In the genomic region with DNA sequence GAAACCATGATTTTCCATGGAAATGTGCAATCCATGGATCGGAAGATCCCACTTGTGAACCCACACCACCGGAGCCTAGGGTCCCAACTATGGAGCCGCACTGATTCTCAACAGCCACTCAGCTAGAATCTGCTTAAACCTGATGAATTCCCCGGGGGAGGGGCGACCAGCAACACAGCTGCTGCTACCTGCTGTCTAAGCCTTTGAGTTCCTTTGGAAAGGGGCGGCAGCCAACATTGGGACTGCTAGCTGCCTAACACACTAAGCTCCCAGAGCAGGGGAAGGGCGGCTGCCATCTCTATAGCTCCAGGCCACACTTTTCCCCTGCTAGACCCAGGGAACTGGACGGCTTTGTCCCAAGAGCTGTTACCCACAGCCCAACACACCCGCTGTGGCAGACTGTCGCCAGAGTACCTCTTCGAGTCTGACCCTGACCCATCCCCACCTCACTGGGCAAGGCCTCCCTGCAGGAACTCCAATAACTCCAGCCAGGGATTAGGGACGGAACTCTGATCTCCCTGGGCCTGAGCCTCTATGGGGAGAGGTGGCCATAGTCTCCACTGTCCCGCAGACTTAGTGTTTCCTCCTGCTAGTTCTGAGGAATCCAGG, we compare ENCODE assay signal across 29 cellular contexts.
"Had no signal": no experiment of that assay in that cellular context is flagged by ENCODE, and none has a peak within 500 bp of the region (broad histone marks: within the 10 kb centered on the region; RNA-seq: fewer than 3 reads in every experiment).

No MANE protein-coding gene starts in this region.

- DNase-seq: activated CD4-positive, alpha-beta memory T cell treated with anti-CD3 and anti-CD28 coated beads, Interleukin-2, amount 10 ng/mL, durations not matched to agents 7 days and 5 days; activated CD4-positive, alpha-beta T cell treated with anti-CD3 and anti-CD28 coated beads for 1 hour; activated CD4-positive, alpha-beta T cell treated with anti-CD3 and anti-CD28 coated beads, Interleukin-2, amount 10 ng/mL, durations not matched to agents 7 days and 5 days; activated CD8-positive, alpha-beta memory T cell treated with anti-CD3 and anti-CD28 coated beads, Interleukin-2, amount 50 U/mL, for 48 hours; activated gamma-delta T cell; activated naive CD4-positive, alpha-beta T cell treated with anti-CD3 and anti-CD28 coated beads, Interleukin-2, amount 10 ng/mL, durations not matched to agents 7 days and 5 days; activated naive CD8-positive, alpha-beta T cell treated with anti-CD3 and anti-CD28 coated beads, Interleukin-2, amount 10 ng/mL, durations not matched to agents 7 days and 5 days; activated T-cell treated with anti-CD3 and anti-CD28 coated beads, Interleukin-2, amount 50 U/mL, for 24 hours; brain microvascular endothelial cell; endodermal cell; foreskin keratinocyte; mammary epithelial cell; naive B cell; nephron progenitor cell; nucleus accumbens; sigmoid colon; small intestine; stimulated activated CD4-positive, alpha-beta T cell treated with anti-CD3 and anti-CD28 coated beads, Interleukin-4, amount 100 ng/mL, for 24 hours; stomach; T-helper 17 cell; T1000; thyroid gland had no signal

- FAIRE-seq: astrocyte, islet of Langerhans, small intestine had no signal

- H3K27ac ChIP-seq: brain microvascular endothelial cell, foreskin keratinocyte, parathyroid adenoma, psoas muscle, sigmoid colon, stomach, thyroid gland, upper lobe of left lung, vagina had no signal

- H3K36me3 ChIP-seq: brain microvascular endothelial cell, sigmoid colon, stomach, thyroid gland, upper lobe of left lung, vagina had no signal

- ATAC-seq: esophagus mucosa, foreskin keratinocyte, psoas muscle, T-helper 17 cell had no signal

- H3K79me2 ChIP-seq: parathyroid adenoma had no signal

- H3K9me3 ChIP-seq: psoas muscle, sigmoid colon, stomach, thyroid gland, upper lobe of left lung, vagina had no signal

- H3K4me1 ChIP-seq: foreskin keratinocyte, parathyroid adenoma, psoas muscle, sigmoid colon, stomach, thyroid gland, upper lobe of left lung, vagina had no signal

- H3K27me3 ChIP-seq: brain microvascular endothelial cell, foreskin keratinocyte, sigmoid colon, stomach, thyroid gland, upper lobe of left lung, vagina had no signal

- H2AFZ ChIP-seq: parathyroid adenoma had no signal

- H3K4me3 ChIP-seq: psoas muscle, sigmoid colon, stomach, thyroid gland, upper lobe of left lung, vagina had no signal

- H3K9ac ChIP-seq: parathyroid adenoma had no signal
